Comparison of ENCODE assay signal across 8 cellular contexts in genomic region chrX:72714471-72714916, GRCh38. TPM values are rescaled to one million over a fixed set of nuclear protein-coding genes. Genes with fewer than 3 reads are reported as not detected.
DNase-seq lines count a peak whose midpoint lies in the region; ATAC-seq and TF ChIP-seq lines count a peak whose summit lies in the region.

No MANE protein-coding gene starts in this region.

- H3K4me1 Mint-ChIP-seq in effector memory CD8-positive, alpha-beta T cell (ENCODE audit: low read depth in 2 of 2): peaks cover 3 to 8% of the 10 kb centered on the region in 2 donors
- peaks cover 16% of the 10 kb centered on the region for H3K4me1 Mint-ChIP-seq in stimulated activated naive CD8-positive, alpha-beta T cell treated with anti-CD3 and anti-CD28 coated beads, Interleukin-15, Interleukin-2, amounts not matched to agents 100 ng/mL and 50 ng/mL, for 24 hours (ENCODE audit: low read depth)

- no peak for TF ChIP-seq CTCF in liver (IDR thresholded peaks at IDR 0.05; ENCODE audit: low read depth, low read length, missing input control)

- peak overlapping the region; percentile 42 to 49 (median 45) for H3K4me3 ChIP-seq in liver (ENCODE audit: low read depth in 1 of 3, low read length in 3 of 3)

- H3K36me3 ChIP-seq in liver (ENCODE audit: control insufficient read depth in 4 of 4, insufficient read depth in 3 of 4, low read depth in 1 of 4, low read length in 3 of 4): no peaks in the 10 kb centered on the region

- H3K4me1 ChIP-seq in liver (ENCODE audit: control insufficient read depth in 4 of 4, insufficient read depth in 4 of 4, low read length in 3 of 4): peaks cover 0 to 2% (median 0%) of the 10 kb centered on the region in 4 donors

- in situ Hi-C loops in G401 (cut with HindIII; ENCODE audit: low sequenced_read_pairs): no loop called here

- DNase-seq in G401 (ENCODE audit: low spot score) (peak; percentile 30), Kasumi-1 (lab: John Stamatoyannopoulos, UW) (peak; percentile 55 to 64), SKM-1 (lab: John Stamatoyannopoulos, UW; ENCODE audit: unreplicated experiment) (peak; percentile 4)
- no peak for DNase-seq in effector memory CD8-positive, alpha-beta T cell

- ATAC-seq in effector memory CD8-positive, alpha-beta T cell (replicated peaks): no peak
- no peak for ATAC-seq in GM19328 (IDR thresholded peaks at IDR 0.05; ENCODE audit: unreplicated experiment)
- ATAC-seq in GM19023 (IDR thresholded peaks at IDR 0.05; ENCODE audit: unreplicated experiment): no peak

- H3K27me3 ChIP-seq in liver (ENCODE audit: control insufficient read depth in 4 of 4, insufficient read depth in 4 of 4, low read length in 3 of 4): no peaks in the 10 kb centered on the region

- no peaks in the 10 kb centered on the region for H3K9me3 ChIP-seq in liver (ENCODE audit: control insufficient read depth in 4 of 4, low read length in 3 of 4)

- WGBS in liver: 2% methylated on average over 13 of the region's 13 CpGs

- no peaks in the 10 kb centered on the region for H3K36me3 Mint-ChIP-seq in effector memory CD8-positive, alpha-beta T cell (ENCODE audit: insufficient read depth)
- H3K36me3 Mint-ChIP-seq in stimulated activated naive CD8-positive, alpha-beta T cell treated with anti-CD3 and anti-CD28 coated beads, Interleukin-15, Interleukin-2, amounts not matched to agents 100 ng/mL and 50 ng/mL, for 24 hours (ENCODE audit: low read depth): peaks cover 6% of the 10 kb centered on the region

- H3K27ac Mint-ChIP-seq in effector memory CD8-positive, alpha-beta T cell: no peak overlapping the region
- peak overlapping the region; percentile 49 for H3K27ac Mint-ChIP-seq in stimulated activated naive CD8-positive, alpha-beta T cell treated with anti-CD3 and anti-CD28 coated beads, Interleukin-15, Interleukin-2, amounts not matched to agents 100 ng/mL and 50 ng/mL, for 24 hours

- no peak for TF ChIP-seq RAD21 in liver (IDR thresholded peaks at IDR 0.05)

- no peaks in the 10 kb centered on the region for H3K9me3 Mint-ChIP-seq in effector memory CD8-positive, alpha-beta T cell
- H3K9me3 Mint-ChIP-seq in stimulated activated naive CD8-positive, alpha-beta T cell treated with anti-CD3 and anti-CD28 coated beads, Interleukin-15, Interleukin-2, amounts not matched to agents 100 ng/mL and 50 ng/mL, for 24 hours: no peaks in the 10 kb centered on the region

- peaks cover 12 to 14% of the 10 kb centered on the region in 2 donors for H3K27me3 Mint-ChIP-seq in effector memory CD8-positive, alpha-beta T cell
- peaks cover 19% of the 10 kb centered on the region for H3K27me3 Mint-ChIP-seq in stimulated activated naive CD8-positive, alpha-beta T cell treated with anti-CD3 and anti-CD28 coated beads, Interleukin-15, Interleukin-2, amounts not matched to agents 100 ng/mL and 50 ng/mL, for 24 hours

- peak overlapping the region; percentile 59 to 72 for H3K4me3 Mint-ChIP-seq in effector memory CD8-positive, alpha-beta T cell
- H3K4me3 Mint-ChIP-seq in stimulated activated naive CD8-positive, alpha-beta T cell treated with anti-CD3 and anti-CD28 coated beads, Interleukin-15, Interleukin-2, amounts not matched to agents 100 ng/mL and 50 ng/mL, for 24 hours: peak overlapping the region; percentile 78

- H3K9ac ChIP-seq in liver (ENCODE audit: low read depth in 1 of 2, low read length in 2 of 2): peak overlapping the region in 1 of 2 donors; percentile 27

- H3K27ac ChIP-seq in liver (ENCODE audit: low read depth in 1 of 2, low read length in 2 of 2): peak overlapping the region; percentile 47 to 65

TF ChIP-seq in liver, 16 proteins besides CTCF, POLR2A, EP300 and RAD21:
- TF ChIP-seq JUND (IDR thresholded peaks at IDR 0.05) (peak in 1 of 2 donors; percentile 9), HNF4A (conservative IDR thresholded peaks at IDR 0.05) (no peak)

RNA-seq across cellular contexts. Expression of gene PHKA1, which starts 0.4 kb away (rescaled TPM):
- total RNA-seq in G401 (2014; rRNA removed; shearing (Covaris generic)): 10.0 and 13.1 TPM in 2 replicates
- 1 to 10 TPM; 1.7 to 5.5 TPM for total RNA-seq in liver
- 1 to 10 TPM in 1 of 2 donors, under 1 TPM in 1; 0.57 to 1.1 TPM for polyA plus RNA-seq in liver

Comparison
In these comparisons a context has a peak if more than half of its experiments do, and no peak if none do; other contexts are left out.
1. DNase-seq: peak in G401 (single experiment), Kasumi-1 (2 of 2) and SKM-1 (single experiment); none in effector memory CD8-positive, alpha-beta T cell (0 of 3).